1 cellular context compared by ENCODE assay signal in the genomic region with DNA sequence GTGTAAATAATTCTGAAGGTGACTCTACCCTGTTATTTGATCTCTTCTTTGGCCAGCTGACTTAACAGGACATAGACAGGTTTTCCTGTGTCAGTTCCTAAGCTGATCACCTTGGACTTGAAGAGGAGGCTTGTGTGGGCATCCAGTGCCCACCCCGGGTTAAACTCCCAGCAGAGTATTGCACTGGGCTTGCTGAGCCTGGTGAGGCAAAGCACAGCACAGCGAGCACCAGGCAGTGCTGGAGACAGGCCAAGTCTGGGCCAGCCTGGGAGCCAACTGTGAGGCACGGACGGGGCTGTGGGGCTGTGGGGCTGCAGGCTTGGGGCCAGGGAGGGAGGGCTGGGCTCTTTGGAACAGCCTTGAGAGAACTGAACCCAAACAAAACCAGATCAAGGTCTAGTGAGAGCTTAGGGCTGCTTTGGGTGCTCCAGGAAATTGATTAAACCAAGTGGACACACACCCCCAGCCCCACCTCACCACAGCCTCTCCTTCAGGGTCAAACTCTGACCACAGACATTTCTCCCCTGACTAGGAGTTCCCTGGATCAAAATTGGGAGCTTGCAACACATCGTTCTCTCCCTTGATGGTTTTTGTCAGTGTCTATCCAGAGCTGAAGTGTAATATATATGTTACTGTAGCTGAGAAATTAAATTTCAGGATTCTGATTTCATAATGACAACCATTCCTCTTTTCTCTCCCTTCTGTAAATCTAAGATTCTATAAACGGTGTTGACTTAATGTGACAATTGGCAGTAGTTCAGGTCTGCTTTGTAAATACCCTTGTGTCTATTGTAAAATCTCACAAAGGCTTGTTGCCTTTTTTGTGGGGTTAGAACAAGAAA.
TF ChIP-seq lines count a peak whose summit lies in the region.

No MANE protein-coding gene starts in this region.

TF ChIP-seq in HepG2, 621 proteins besides CTCF, POLR2A, EP300 and RAD21 (continued from another document and continues in another):
- TF ChIP-seq, protein P1, sequence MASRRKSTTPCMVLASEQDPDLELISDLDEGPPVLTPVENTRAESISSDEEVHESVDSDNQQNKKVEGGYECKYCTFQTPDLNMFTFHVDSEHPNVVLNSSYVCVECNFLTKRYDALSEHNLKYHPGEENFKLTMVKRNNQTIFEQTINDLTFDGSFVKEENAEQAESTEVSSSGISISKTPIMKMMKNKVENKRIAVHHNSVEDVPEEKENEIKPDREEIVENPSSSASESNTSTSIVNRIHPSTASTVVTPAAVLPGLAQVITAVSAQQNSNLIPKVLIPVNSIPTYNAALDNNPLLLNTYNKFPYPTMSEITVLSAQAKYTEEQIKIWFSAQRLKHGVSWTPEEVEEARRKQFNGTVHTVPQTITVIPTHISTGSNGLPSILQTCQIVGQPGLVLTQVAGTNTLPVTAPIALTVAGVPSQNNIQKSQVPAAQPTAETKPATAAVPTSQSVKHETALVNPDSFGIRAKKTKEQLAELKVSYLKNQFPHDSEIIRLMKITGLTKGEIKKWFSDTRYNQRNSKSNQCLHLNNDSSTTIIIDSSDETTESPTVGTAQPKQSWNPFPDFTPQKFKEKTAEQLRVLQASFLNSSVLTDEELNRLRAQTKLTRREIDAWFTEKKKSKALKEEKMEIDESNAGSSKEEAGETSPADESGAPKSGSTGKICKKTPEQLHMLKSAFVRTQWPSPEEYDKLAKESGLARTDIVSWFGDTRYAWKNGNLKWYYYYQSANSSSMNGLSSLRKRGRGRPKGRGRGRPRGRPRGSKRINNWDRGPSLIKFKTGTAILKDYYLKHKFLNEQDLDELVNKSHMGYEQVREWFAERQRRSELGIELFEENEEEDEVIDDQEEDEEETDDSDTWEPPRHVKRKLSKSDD (CRISPR knock-in tag; IDR thresholded peaks at IDR 0.05; ENCODE audit: low read depth): peak; percentile 82
- TF ChIP-seq SP4 (CRISPR knock-in tag; IDR thresholded peaks at IDR 0.05) (peak; percentile 51; the same call in 1 of the 2 replicates), RARA (CRISPR knock-in tag; IDR thresholded peaks at IDR 0.05) (peak; percentile 77; the same call in 1 of the 2 replicates), ZNF556 (CRISPR knock-in tag; IDR thresholded peaks at IDR 0.05; ENCODE audit: borderline replicate concordance) (peak; percentile 92; the same call in 1 of the 2 replicates), GABPB1 (CRISPR knock-in tag; IDR thresholded peaks at IDR 0.05) (peak; percentile 55; the same call in 1 of the 2 replicates), MIXL1 (CRISPR knock-in tag; IDR thresholded peaks at IDR 0.05) (0 out of 2 replicates have a peak, but pooled peaks have one; percentile 63), SALL1 (CRISPR knock-in tag; IDR thresholded peaks at IDR 0.05) (peak; percentile 97), NBN (conservative IDR thresholded peaks at IDR 0.05) (no peak), ZFP36L1 (CRISPR knock-in tag; IDR thresholded peaks at IDR 0.05) (peak; percentile 53; the same call in 1 of the 2 replicates), RXRB (CRISPR knock-in tag; IDR thresholded peaks at IDR 0.05; ENCODE audit: borderline replicate concordance) (peak; percentile 66; the same call in 1 of the 2 replicates), HOXD1 (CRISPR knock-in tag; IDR thresholded peaks at IDR 0.05) (peak; percentile 84; the same call in 1 of the 2 replicates), SMYD3 (CRISPR knock-in tag; IDR thresholded peaks at IDR 0.05) (peak; percentile 82; the same call in 1 of the 2 replicates), ZFY (CRISPR knock-in tag; IDR thresholded peaks at IDR 0.05) (peak; percentile 27)
- TF ChIP-seq, protein P2, sequence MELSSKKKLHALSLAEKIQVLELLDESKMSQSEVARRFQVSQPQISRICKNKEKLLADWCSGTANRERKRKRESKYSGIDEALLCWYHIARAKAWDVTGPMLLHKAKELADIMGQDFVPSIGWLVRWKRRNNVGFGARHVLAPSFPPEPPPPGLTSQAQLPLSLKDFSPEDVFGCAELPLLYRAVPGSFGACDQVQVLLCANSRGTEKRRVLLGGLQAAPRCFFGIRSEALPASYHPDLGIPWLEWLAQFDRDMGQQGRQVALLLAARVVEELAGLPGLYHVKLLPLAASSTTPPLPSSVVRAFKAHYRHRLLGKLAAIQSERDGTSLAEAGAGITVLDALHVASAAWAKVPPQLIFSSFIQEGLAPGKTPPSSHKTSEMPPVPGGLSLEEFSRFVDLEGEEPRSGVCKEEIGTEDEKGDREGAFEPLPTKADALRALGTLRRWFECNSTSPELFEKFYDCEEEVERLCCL (CRISPR knock-in tag; IDR thresholded peaks at IDR 0.05; ENCODE audit: borderline replicate concordance): no peak
- TF ChIP-seq, protein P3, sequence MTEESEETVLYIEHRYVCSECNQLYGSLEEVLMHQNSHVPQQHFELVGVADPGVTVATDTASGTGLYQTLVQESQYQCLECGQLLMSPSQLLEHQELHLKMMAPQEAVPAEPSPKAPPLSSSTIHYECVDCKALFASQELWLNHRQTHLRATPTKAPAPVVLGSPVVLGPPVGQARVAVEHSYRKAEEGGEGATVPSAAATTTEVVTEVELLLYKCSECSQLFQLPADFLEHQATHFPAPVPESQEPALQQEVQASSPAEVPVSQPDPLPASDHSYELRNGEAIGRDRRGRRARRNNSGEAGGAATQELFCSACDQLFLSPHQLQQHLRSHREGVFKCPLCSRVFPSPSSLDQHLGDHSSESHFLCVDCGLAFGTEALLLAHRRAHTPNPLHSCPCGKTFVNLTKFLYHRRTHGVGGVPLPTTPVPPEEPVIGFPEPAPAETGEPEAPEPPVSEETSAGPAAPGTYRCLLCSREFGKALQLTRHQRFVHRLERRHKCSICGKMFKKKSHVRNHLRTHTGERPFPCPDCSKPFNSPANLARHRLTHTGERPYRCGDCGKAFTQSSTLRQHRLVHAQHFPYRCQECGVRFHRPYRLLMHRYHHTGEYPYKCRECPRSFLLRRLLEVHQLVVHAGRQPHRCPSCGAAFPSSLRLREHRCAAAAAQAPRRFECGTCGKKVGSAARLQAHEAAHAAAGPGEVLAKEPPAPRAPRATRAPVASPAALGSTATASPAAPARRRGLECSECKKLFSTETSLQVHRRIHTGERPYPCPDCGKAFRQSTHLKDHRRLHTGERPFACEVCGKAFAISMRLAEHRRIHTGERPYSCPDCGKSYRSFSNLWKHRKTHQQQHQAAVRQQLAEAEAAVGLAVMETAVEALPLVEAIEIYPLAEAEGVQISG (CRISPR knock-in tag; IDR thresholded peaks at IDR 0.05): peak; percentile 64
- TF ChIP-seq, protein P4, sequence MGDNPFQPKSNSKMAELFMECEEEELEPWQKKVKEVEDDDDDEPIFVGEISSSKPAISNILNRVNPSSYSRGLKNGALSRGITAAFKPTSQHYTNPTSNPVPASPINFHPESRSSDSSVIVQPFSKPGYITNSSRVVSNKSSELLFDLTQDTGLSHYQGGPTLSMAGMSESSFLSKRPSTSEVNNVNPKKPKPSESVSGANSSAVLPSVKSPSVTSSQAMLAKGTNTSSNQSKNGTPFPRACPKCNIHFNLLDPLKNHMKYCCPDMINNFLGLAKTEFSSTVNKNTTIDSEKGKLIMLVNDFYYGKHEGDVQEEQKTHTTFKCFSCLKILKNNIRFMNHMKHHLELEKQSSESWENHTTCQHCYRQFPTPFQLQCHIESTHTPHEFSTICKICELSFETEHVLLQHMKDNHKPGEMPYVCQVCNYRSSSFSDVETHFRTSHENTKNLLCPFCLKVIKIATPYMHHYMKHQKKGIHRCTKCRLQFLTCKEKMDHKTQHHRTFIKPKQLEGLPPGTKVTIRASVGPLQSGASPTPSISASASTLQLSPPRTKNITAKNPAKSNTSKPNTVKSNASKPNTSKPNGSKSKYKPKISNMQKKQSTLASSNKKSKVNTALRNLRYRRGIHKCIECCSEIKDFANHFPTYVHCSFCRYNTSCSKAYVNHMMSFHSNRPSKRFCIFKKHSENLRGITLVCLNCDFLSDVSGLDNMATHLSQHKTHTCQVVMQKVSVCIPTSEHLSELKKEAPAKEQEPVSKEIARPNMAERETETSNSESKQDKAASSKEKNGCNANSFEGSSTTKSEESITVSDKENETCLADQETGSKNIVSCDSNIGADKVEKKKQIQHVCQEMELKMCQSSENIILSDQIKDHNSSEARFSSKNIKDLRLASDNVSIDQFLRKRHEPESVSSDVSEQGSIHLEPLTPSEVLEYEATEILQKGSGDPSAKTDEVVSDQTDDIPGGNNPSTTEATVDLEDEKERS (CRISPR knock-in tag; IDR thresholded peaks at IDR 0.05): 0 out of 2 replicates have a peak, but pooled peaks have one; percentile 18
- TF ChIP-seq, protein P5, sequence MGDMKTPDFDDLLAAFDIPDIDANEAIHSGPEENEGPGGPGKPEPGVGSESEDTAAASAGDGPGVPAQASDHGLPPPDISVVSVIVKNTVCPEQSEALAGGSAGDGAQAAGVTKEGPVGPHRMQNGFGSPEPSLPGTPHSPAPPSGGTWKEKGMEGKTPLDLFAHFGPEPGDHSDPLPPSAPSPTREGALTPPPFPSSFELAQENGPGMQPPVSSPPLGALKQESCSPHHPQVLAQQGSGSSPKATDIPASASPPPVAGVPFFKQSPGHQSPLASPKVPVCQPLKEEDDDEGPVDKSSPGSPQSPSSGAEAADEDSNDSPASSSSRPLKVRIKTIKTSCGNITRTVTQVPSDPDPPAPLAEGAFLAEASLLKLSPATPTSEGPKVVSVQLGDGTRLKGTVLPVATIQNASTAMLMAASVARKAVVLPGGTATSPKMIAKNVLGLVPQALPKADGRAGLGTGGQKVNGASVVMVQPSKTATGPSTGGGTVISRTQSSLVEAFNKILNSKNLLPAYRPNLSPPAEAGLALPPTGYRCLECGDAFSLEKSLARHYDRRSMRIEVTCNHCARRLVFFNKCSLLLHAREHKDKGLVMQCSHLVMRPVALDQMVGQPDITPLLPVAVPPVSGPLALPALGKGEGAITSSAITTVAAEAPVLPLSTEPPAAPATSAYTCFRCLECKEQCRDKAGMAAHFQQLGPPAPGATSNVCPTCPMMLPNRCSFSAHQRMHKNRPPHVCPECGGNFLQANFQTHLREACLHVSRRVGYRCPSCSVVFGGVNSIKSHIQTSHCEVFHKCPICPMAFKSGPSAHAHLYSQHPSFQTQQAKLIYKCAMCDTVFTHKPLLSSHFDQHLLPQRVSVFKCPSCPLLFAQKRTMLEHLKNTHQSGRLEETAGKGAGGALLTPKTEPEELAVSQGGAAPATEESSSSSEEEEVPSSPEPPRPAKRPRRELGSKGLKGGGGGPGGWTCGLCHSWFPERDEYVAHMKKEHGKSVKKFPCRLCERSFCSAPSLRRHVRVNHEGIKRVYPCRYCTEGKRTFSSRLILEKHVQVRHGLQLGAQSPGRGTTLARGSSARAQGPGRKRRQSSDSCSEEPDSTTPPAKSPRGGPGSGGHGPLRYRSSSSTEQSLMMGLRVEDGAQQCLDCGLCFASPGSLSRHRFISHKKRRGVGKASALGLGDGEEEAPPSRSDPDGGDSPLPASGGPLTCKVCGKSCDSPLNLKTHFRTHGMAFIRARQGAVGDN (CRISPR knock-in tag; IDR thresholded peaks at IDR 0.05): peak; percentile 90
- TF ChIP-seq, protein P6, sequence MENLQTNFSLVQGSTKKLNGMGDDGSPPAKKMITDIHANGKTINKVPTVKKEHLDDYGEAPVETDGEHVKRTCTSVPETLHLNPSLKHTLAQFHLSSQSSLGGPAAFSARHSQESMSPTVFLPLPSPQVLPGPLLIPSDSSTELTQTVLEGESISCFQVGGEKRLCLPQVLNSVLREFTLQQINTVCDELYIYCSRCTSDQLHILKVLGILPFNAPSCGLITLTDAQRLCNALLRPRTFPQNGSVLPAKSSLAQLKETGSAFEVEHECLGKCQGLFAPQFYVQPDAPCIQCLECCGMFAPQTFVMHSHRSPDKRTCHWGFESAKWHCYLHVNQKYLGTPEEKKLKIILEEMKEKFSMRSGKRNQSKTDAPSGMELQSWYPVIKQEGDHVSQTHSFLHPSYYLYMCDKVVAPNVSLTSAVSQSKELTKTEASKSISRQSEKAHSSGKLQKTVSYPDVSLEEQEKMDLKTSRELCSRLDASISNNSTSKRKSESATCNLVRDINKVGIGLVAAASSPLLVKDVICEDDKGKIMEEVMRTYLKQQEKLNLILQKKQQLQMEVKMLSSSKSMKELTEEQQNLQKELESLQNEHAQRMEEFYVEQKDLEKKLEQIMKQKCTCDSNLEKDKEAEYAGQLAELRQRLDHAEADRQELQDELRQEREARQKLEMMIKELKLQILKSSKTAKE (CRISPR knock-in tag; IDR thresholded peaks at IDR 0.05; ENCODE audit: borderline replicate concordance): peak; percentile 61; the same call in 1 of the 2 replicates
- TF ChIP-seq, protein P7, sequence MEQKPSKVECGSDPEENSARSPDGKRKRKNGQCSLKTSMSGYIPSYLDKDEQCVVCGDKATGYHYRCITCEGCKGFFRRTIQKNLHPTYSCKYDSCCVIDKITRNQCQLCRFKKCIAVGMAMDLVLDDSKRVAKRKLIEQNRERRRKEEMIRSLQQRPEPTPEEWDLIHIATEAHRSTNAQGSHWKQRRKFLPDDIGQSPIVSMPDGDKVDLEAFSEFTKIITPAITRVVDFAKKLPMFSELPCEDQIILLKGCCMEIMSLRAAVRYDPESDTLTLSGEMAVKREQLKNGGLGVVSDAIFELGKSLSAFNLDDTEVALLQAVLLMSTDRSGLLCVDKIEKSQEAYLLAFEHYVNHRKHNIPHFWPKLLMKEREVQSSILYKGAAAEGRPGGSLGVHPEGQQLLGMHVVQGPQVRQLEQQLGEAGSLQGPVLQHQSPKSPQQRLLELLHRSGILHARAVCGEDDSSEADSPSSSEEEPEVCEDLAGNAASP (CRISPR knock-in tag; IDR thresholded peaks at IDR 0.05; ENCODE audit: borderline replicate concordance): peak; percentile 39; the same call in 1 of the 2 replicates
- TF ChIP-seq, protein P8, sequence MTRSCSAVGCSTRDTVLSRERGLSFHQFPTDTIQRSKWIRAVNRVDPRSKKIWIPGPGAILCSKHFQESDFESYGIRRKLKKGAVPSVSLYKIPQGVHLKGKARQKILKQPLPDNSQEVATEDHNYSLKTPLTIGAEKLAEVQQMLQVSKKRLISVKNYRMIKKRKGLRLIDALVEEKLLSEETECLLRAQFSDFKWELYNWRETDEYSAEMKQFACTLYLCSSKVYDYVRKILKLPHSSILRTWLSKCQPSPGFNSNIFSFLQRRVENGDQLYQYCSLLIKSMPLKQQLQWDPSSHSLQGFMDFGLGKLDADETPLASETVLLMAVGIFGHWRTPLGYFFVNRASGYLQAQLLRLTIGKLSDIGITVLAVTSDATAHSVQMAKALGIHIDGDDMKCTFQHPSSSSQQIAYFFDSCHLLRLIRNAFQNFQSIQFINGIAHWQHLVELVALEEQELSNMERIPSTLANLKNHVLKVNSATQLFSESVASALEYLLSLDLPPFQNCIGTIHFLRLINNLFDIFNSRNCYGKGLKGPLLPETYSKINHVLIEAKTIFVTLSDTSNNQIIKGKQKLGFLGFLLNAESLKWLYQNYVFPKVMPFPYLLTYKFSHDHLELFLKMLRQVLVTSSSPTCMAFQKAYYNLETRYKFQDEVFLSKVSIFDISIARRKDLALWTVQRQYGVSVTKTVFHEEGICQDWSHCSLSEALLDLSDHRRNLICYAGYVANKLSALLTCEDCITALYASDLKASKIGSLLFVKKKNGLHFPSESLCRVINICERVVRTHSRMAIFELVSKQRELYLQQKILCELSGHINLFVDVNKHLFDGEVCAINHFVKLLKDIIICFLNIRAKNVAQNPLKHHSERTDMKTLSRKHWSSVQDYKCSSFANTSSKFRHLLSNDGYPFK (CRISPR knock-in tag; IDR thresholded peaks at IDR 0.05; ENCODE audit: borderline replicate concordance): peak; percentile 59; the same call in 1 of the 2 replicates
- TF ChIP-seq, protein P9, sequence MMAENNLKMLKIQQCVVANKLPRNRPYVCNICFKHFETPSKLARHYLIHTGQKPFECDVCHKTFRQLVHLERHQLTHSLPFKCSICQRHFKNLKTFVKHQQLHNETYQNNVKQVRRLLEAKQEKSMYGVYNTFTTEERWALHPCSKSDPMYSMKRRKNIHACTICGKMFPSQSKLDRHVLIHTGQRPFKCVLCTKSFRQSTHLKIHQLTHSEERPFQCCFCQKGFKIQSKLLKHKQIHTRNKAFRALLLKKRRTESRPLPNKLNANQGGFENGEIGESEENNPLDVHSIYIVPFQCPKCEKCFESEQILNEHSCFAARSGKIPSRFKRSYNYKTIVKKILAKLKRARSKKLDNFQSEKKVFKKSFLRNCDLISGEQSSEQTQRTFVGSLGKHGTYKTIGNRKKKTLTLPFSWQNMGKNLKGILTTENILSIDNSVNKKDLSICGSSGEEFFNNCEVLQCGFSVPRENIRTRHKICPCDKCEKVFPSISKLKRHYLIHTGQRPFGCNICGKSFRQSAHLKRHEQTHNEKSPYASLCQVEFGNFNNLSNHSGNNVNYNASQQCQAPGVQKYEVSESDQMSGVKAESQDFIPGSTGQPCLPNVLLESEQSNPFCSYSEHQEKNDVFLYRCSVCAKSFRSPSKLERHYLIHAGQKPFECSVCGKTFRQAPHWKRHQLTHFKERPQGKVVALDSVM (CRISPR knock-in tag; IDR thresholded peaks at IDR 0.05): no peak
